ENCODE assay signal across 8 cellular contexts in genomic region chr2:191678437-191679110, GRCh38. TPM values are rescaled to one million over a fixed set of nuclear protein-coding genes. Genes with fewer than 3 reads are reported as not detected.
DNase-seq lines count a peak whose midpoint lies in the region; ATAC-seq and TF ChIP-seq lines count a peak whose summit lies in the region.

No MANE protein-coding gene starts in this region.

- H3K9me3 ChIP-seq in MG63 (no peaks in the 10 kb centered on the region), mucosa of stomach (ENCODE audit: control insufficient read depth, low read length) (no peaks in the 10 kb centered on the region)

- peaks cover 51% of the 10 kb centered on the region for H3K36me3 Mint-ChIP-seq in activated CD8-positive, alpha-beta T cell treated with anti-CD3 and anti-CD28 coated beads, Interleukin-2, amount 10 ng/mL, durations not matched to agents 7 days and 5 days (ENCODE audit: low read depth)
- H3K36me3 Mint-ChIP-seq in endothelial cell (ENCODE audit: low read depth, unreplicated experiment), result peaks cover 4% of the 10 kb centered on the region
- H3K36me3 Mint-ChIP-seq in stimulated activated memory B cell treated with anti-CD40 and anti-IgM and Interleukin-4, amounts not matched to agents 10 μg/mL and 1 μg/mL and 100 μg/mL, for 72 hours, result peaks cover 19% of the 10 kb centered on the region

- no peaks in the 10 kb centered on the region for H3K4me1 ChIP-seq in mucosa of stomach (ENCODE audit: control insufficient read depth, insufficient read depth, low read length)

- no peaks in the 10 kb centered on the region for H3K9me3 Mint-ChIP-seq in activated CD8-positive, alpha-beta T cell treated with anti-CD3 and anti-CD28 coated beads, Interleukin-2, amount 10 ng/mL, durations not matched to agents 7 days and 5 days (ENCODE audit: insufficient read depth)
- no peaks in the 10 kb centered on the region for H3K9me3 Mint-ChIP-seq in endothelial cell (ENCODE audit: unreplicated experiment)
- no peaks in the 10 kb centered on the region for H3K9me3 Mint-ChIP-seq in stimulated activated memory B cell treated with anti-CD40 and anti-IgM and Interleukin-4, amounts not matched to agents 10 μg/mL and 1 μg/mL and 100 μg/mL, for 72 hours

- DNase-seq in GM03348 (ENCODE audit: low spot score) (peak; percentile 44), H4 (ENCODE audit: low spot score) (peak; percentile 22), MG63 (peak; percentile 54), endothelial cell (ENCODE audit: low spot score) (peak; percentile 43), NCI-H2196 (lab: John Stamatoyannopoulos, UW; ENCODE audit: unreplicated experiment) (no peak)
- DNase-seq in activated CD8-positive, alpha-beta T cell treated with anti-CD3 and anti-CD28 coated beads, Interleukin-2, amount 10 ng/mL, durations not matched to agents 7 days and 5 days, result peak; percentile 70

- H3K36me3 ChIP-seq in MG63 (peaks cover 46% of the 10 kb centered on the region), mucosa of stomach (ENCODE audit: control insufficient read depth, insufficient read depth, low read length) (no peaks in the 10 kb centered on the region)

- CTCF ChIA-PET in activated CD8-positive, alpha-beta T cell treated with anti-CD3 and anti-CD28 coated beads, Interleukin-2, amount 10 ng/mL, durations not matched to agents 7 days and 5 days (lab: Charles Lee), result interaction anchor here (0.8 to 5.3 kb wide), 5 partner anchors 42 to 484 kb away, joined by 3 to 37 read pairs (median 4); no protein-coding TSS in a partner anchor

- H3K4me1 Mint-ChIP-seq in activated CD8-positive, alpha-beta T cell treated with anti-CD3 and anti-CD28 coated beads, Interleukin-2, amount 10 ng/mL, durations not matched to agents 7 days and 5 days (ENCODE audit: low read depth), result peaks cover 52% of the 10 kb centered on the region
- peaks cover 27% of the 10 kb centered on the region for H3K4me1 Mint-ChIP-seq in endothelial cell (ENCODE audit: unreplicated experiment)
- H3K4me1 Mint-ChIP-seq in stimulated activated memory B cell treated with anti-CD40 and anti-IgM and Interleukin-4, amounts not matched to agents 10 μg/mL and 1 μg/mL and 100 μg/mL, for 72 hours, result peaks cover 46% of the 10 kb centered on the region

- H3K4me3 ChIP-seq in MG63 (peak overlapping the region; percentile 68), mucosa of stomach (ENCODE audit: low read length) (peak overlapping the region; percentile 68)

- POLR2A ChIA-PET in activated CD8-positive, alpha-beta T cell treated with anti-CD3 and anti-CD28 coated beads, Interleukin-2, amount 10 ng/mL, durations not matched to agents 7 days and 5 days (lab: Charles Lee), result interaction anchor here (0.7 to 8.3 kb wide), 37 partner anchors 8 to 797 kb away, joined by 3 to 173 read pairs (median 8); partner anchors contain the start of gene STAT1

- H3K27me3 Mint-ChIP-seq in activated CD8-positive, alpha-beta T cell treated with anti-CD3 and anti-CD28 coated beads, Interleukin-2, amount 10 ng/mL, durations not matched to agents 7 days and 5 days (ENCODE audit: low read depth), result no peaks in the 10 kb centered on the region
- H3K27me3 Mint-ChIP-seq in endothelial cell (ENCODE audit: unreplicated experiment), result peaks cover 14% of the 10 kb centered on the region
- no peaks in the 10 kb centered on the region for H3K27me3 Mint-ChIP-seq in stimulated activated memory B cell treated with anti-CD40 and anti-IgM and Interleukin-4, amounts not matched to agents 10 μg/mL and 1 μg/mL and 100 μg/mL, for 72 hours

- peak; percentile 12 for ATAC-seq in activated CD8-positive, alpha-beta T cell treated with anti-CD3 and anti-CD28 coated beads, Interleukin-2, amount 10 ng/mL, durations not matched to agents 7 days and 5 days
- peak; percentile 38 for ATAC-seq in stimulated activated memory B cell treated with anti-CD40 and anti-IgM and Interleukin-4, amounts not matched to agents 10 μg/mL and 1 μg/mL and 100 μg/mL, for 72 hours

- peak overlapping the region; percentile 99 for H3K27ac Mint-ChIP-seq in activated CD8-positive, alpha-beta T cell treated with anti-CD3 and anti-CD28 coated beads, Interleukin-2, amount 10 ng/mL, durations not matched to agents 7 days and 5 days
- peak overlapping the region; percentile 84 for H3K27ac Mint-ChIP-seq in endothelial cell (ENCODE audit: unreplicated experiment)
- peak overlapping the region; percentile 99 for H3K27ac Mint-ChIP-seq in stimulated activated memory B cell treated with anti-CD40 and anti-IgM and Interleukin-4, amounts not matched to agents 10 μg/mL and 1 μg/mL and 100 μg/mL, for 72 hours

- H3K4me3 Mint-ChIP-seq in activated CD8-positive, alpha-beta T cell treated with anti-CD3 and anti-CD28 coated beads, Interleukin-2, amount 10 ng/mL, durations not matched to agents 7 days and 5 days, result peak overlapping the region; percentile 97
- H3K4me3 Mint-ChIP-seq in endothelial cell (ENCODE audit: unreplicated experiment), result peak overlapping the region; percentile 92
- peak overlapping the region; percentile 94 for H3K4me3 Mint-ChIP-seq in stimulated activated memory B cell treated with anti-CD40 and anti-IgM and Interleukin-4, amounts not matched to agents 10 μg/mL and 1 μg/mL and 100 μg/mL, for 72 hours

- no peaks in the 10 kb centered on the region for H3K27me3 ChIP-seq in MG63
- no peaks in the 10 kb centered on the region for H3K27me3 ChIP-seq in mucosa of stomach (ENCODE audit: control insufficient read depth, insufficient read depth, low read length)

- no peak for TF ChIP-seq CTCF in endothelial cell (IDR thresholded peaks at IDR 0.05; ENCODE audit: unreplicated experiment)

- peak overlapping the region; percentile 88 for H3K9ac ChIP-seq in mucosa of stomach (ENCODE audit: low read length)

RNA-seq across cellular contexts. Expression of gene NABP1, which starts 0.6 kb away (rescaled TPM):
- 17.9 and 19.8 TPM in 2 replicates for total RNA-seq in H4 (2014; rRNA removed; shearing (Covaris generic))
- total RNA-seq in MG63 (2014; rRNA removed; shearing (Covaris generic); ENCODE audit: low replicate concordance), result 15.8 and 24.1 TPM in 2 replicates
- total RNA-seq in activated CD8-positive, alpha-beta T cell treated with anti-CD3 and anti-CD28 coated beads, Interleukin-2, amount 10 ng/mL, durations not matched to agents 7 days and 5 days, result 10 to 100 TPM; 52.4 to 54.1 TPM
- 20.5 TPM for total RNA-seq in endothelial cell (ENCODE audit: unreplicated experiment)
